In genomic region chr9:117014061-117014460, GRCh38 we compare ENCODE assay signal across 32 cellular contexts.
"Had no signal": no experiment of that assay in that cellular context is flagged by ENCODE, and none has a peak within 500 bp of the region (broad histone marks: within the 10 kb centered on the region; RNA-seq: fewer than 3 reads in every experiment).

No MANE protein-coding gene starts in this region.

- H3K9me3 ChIP-seq: adrenal gland, body of pancreas, breast epithelium had no signal

- H3K4me3 ChIP-seq: adrenal gland, body of pancreas, breast epithelium had no signal

- H3K27ac ChIP-seq: adrenal gland, body of pancreas, brain microvascular endothelial cell, breast epithelium, VCaP had no signal

- DNase-seq: activated B cell treated with CpG ODN at 0.5 μM for 24 hours; activated CD4-positive, alpha-beta memory T cell treated with anti-CD3 and anti-CD28 coated beads for 36 hours; activated CD4-positive, alpha-beta T cell treated with anti-CD3 and anti-CD28 coated beads for 4 hours; activated CD4-positive, alpha-beta T cell treated with anti-CD3 and anti-CD28 coated beads, Interleukin-2, amount 10 ng/mL, durations not matched to agents 24 days and 14 days; activated CD4-positive, alpha-beta T cell treated with anti-CD3 and anti-CD28 coated beads, Interleukin-2, amount 50 U/mL, for 1 hour; activated CD4-positive, alpha-beta T cell treated with anti-CD3 and anti-CD28 coated beads, Interleukin-2, amount 50 U/mL, for 4 hours; activated CD4-positive, CD25-positive, alpha-beta regulatory T cell treated with anti-CD3 and anti-CD28 coated beads, Interleukin-2, amount 50 U/mL, for 72 hours; activated CD8-positive, alpha-beta memory T cell treated with anti-CD3 and anti-CD28 coated beads, Interleukin-2, amount 50 U/mL, for 4 hours; activated CD8-positive, alpha-beta T cell treated with anti-CD3 and anti-CD28 coated beads for 36 hours; activated effector memory CD4-positive, alpha-beta T cell treated with anti-CD3 and anti-CD28 coated beads, Interleukin-2, amount 50 U/mL, for 16 hours; activated gamma-delta T cell treated with Interleukin-2 at 50 U/mL for 16 hours; activated naive CD4-positive, alpha-beta T cell; activated naive CD4-positive, alpha-beta T cell treated with anti-CD3 and anti-CD28 coated beads for 36 hours; activated naive CD4-positive, alpha-beta T cell treated with anti-CD3 and anti-CD28 coated beads, Interleukin-2, amount 50 U/mL, for 16 hours; activated naive CD8-positive, alpha-beta T cell treated with anti-CD3 and anti-CD28 coated beads for 36 hours; activated T-cell treated with anti-CD3 and anti-CD28 coated beads for 4 hours; activated T-cell treated with anti-CD3 and anti-CD28 coated beads, Interleukin-2, amount 50 U/mL, for 1 hour; activated T-cell treated with anti-CD3 and anti-CD28 coated beads, Interleukin-2, amount 50 U/mL, for 4 hours; activated T-cell treated with anti-CD3 and anti-CD28 coated beads, Interleukin-2, amount 50 U/mL, for 72 hours; adrenal gland; amniotic stem cell; aorta; body of pancreas; brain microvascular endothelial cell; central memory CD4-positive, alpha-beta T cell; T-helper 1 cell; T-helper 2 cell; T-helper 9 cell had no signal

- H3K4me1 ChIP-seq: adrenal gland, body of pancreas, breast epithelium had no signal

- H3K27me3 ChIP-seq: adrenal gland, body of pancreas, brain microvascular endothelial cell, breast epithelium had no signal

- H3K36me3 ChIP-seq: adrenal gland, brain microvascular endothelial cell, breast epithelium had no signal

- ATAC-seq: activated CD8-positive, alpha-beta T cell treated with anti-CD3 and anti-CD28 coated beads for 36 hours; activated naive CD4-positive, alpha-beta T cell treated with anti-CD3 and anti-CD28 coated beads, Interleukin-2, amount 50 U/mL, for 72 hours; activated T-cell treated with anti-CD3 and anti-CD28 coated beads, Interleukin-2, amount 50 U/mL, for 4 hours; activated T-cell treated with anti-CD3 and anti-CD28 coated beads, Interleukin-2, amount 50 U/mL, for 72 hours; activated T-helper 17 cell treated with anti-CD3 and anti-CD28 coated beads, Interleukin-2, amount 50 U/mL, for 72 hours; body of pancreas had no signal
